In genomic region chr5:157109744-157110143, GRCh38 we compare ENCODE assay signal across 9 cellular contexts. TPM values are rescaled to one million over a fixed set of nuclear protein-coding genes. Genes with fewer than 3 reads are reported as not detected.
DNase-seq lines count a peak whose midpoint lies in the region; ATAC-seq and TF ChIP-seq lines count a peak whose summit lies in the region.
"Had no signal": no experiment of that assay in that cellular context is flagged by ENCODE, and none has a peak within 500 bp of the region (broad histone marks: within the 10 kb centered on the region; RNA-seq: fewer than 3 reads in every experiment).

No MANE protein-coding gene starts in this region.

- intact Hi-C loops in activated T-helper 2 cell treated with anti-CD3 and anti-CD28 coated beads, Interferon-gamma antibody, Interleukin-2, Interleukin-4, amounts not matched to agents 10 μg/mL and 5 μg/mL and 100 μg/mL, durations not matched to agents 14 hours and 24 hours and 36 hours (cut with micrococcal nuclease) = loop anchor here (1.0 to 2.0 kb wide), 7 partner anchors 9 to 189 kb away; partner anchors contain the start of gene MED7
- intact Hi-C loops in PC-3 (cut with micrococcal nuclease) = no loop called here

- H3K4me3 ChIP-seq in DOHH2 (ENCODE audit: low read length) (peak overlapping the region; percentile 65), PC-3 (ENCODE audit: low read length) (no peak overlapping the region)
- H3K4me3 ChIP-seq: lung had no signal

- peaks cover 8% of the 10 kb centered on the region; the same call in 1 of the 2 replicates for H3F3A ChIP-seq in DOHH2 (ENCODE audit: control insufficient read depth, insufficient read depth)
- no peaks in the 10 kb centered on the region for H3F3A ChIP-seq in PC-3 (ENCODE audit: low read length, unreplicated experiment)

- BruUV-seq in PC-3 (replicated peaks; lab: Mats Ljungman, UMichigan) = no TSS peak

- CTCF ChIA-PET in PC-3 (lab: Charles Lee) = no interaction called here

- H3K9me3 ChIP-seq in DOHH2 (ENCODE audit: control insufficient read depth, insufficient read depth, low read length) (no peaks in the 10 kb centered on the region), PC-3 (ENCODE audit: low read length) (no peaks in the 10 kb centered on the region)

- no peaks in the 10 kb centered on the region for H3K27me3 Mint-ChIP-seq in activated T-helper 2 cell treated with anti-CD3 and anti-CD28 coated beads, Interferon-gamma antibody, Interleukin-2, Interleukin-4, amounts not matched to agents 10 μg/mL and 5 μg/mL and 100 μg/mL, durations not matched to agents 14 hours and 24 hours and 36 hours (ENCODE audit: low read depth)

- peak; percentile 75 for ATAC-seq in GM19452 (IDR thresholded peaks at IDR 0.05; ENCODE audit: unreplicated experiment)
- peak; percentile 61 for ATAC-seq in HG03439 (IDR thresholded peaks at IDR 0.05; ENCODE audit: unreplicated experiment)
- no peak for ATAC-seq in PC-3

- peaks cover 57% of the 10 kb centered on the region for H3K4me1 Mint-ChIP-seq in activated T-helper 2 cell treated with anti-CD3 and anti-CD28 coated beads, Interferon-gamma antibody, Interleukin-2, Interleukin-4, amounts not matched to agents 10 μg/mL and 5 μg/mL and 100 μg/mL, durations not matched to agents 14 hours and 24 hours and 36 hours (ENCODE audit: low read depth)

- no peaks in the 10 kb centered on the region for H3K9me3 Mint-ChIP-seq in activated T-helper 2 cell treated with anti-CD3 and anti-CD28 coated beads, Interferon-gamma antibody, Interleukin-2, Interleukin-4, amounts not matched to agents 10 μg/mL and 5 μg/mL and 100 μg/mL, durations not matched to agents 14 hours and 24 hours and 36 hours

- peaks cover 40% of the 10 kb centered on the region for H3K36me3 Mint-ChIP-seq in activated T-helper 2 cell treated with anti-CD3 and anti-CD28 coated beads, Interferon-gamma antibody, Interleukin-2, Interleukin-4, amounts not matched to agents 10 μg/mL and 5 μg/mL and 100 μg/mL, durations not matched to agents 14 hours and 24 hours and 36 hours (ENCODE audit: low read depth)

- no peak overlapping the region for H3K9ac ChIP-seq in PC-3 (ENCODE audit: low read length)

- TF ChIP-seq CTCF in DOHH2 (IDR thresholded peaks at IDR 0.05; ENCODE audit: low read depth, low read length, poor library complexity, severe bottlenecking) (no peak), PC-3 (conservative IDR thresholded peaks at IDR 0.05; ENCODE audit: low read depth, low read length) (no peak)

- H3K27ac ChIP-seq in DOHH2 (ENCODE audit: low read depth, low read length) (peak overlapping the region; percentile 70), PC-3 (ENCODE audit: low read length) (no peak overlapping the region)

- no peak for DNase-seq in activated T-helper 2 cell treated with anti-CD3 and anti-CD28 coated beads, Interferon-gamma antibody, Interleukin-2, Interleukin-4, amounts not matched to agents 10 μg/mL and 5 μg/mL and 100 μg/mL, durations not matched to agents 14 hours and 24 hours and 36 hours (ENCODE audit: low spot score)
- DNase-seq in GM19240 (ENCODE audit: insufficient read length, low spot score) (no peak), kidney glomerular epithelial cell (lab: John Stamatoyannopoulos, UW) (no peak), PC-3 (no peak), NCI-H524 treated with DMSO at 0.1 percent for 48 hours (lab: John Stamatoyannopoulos, UW) (no peak)

- H3K79me2 ChIP-seq in DOHH2 (ENCODE audit: control insufficient read depth, low read length) (peaks cover 5% of the 10 kb centered on the region; the same call in 1 of the 2 replicates), PC-3 (ENCODE audit: low read length) (no peaks in the 10 kb centered on the region)

- H3K4me1 ChIP-seq in DOHH2 (ENCODE audit: control insufficient read depth, low read length) (peaks cover 32% of the 10 kb centered on the region), PC-3 (ENCODE audit: insufficient read depth, low read length) (no peaks in the 10 kb centered on the region)

- H2AFZ ChIP-seq in PC-3 (ENCODE audit: low read length) = no peak overlapping the region

- POLR2A ChIA-PET in PC-3 (lab: Charles Lee; ENCODE audit: unreplicated experiment) = no interaction called here

- H3K9me2 ChIP-seq in DOHH2 (replicated peaks; ENCODE audit: control insufficient read depth, low read length) = no peaks in the 10 kb centered on the region
- H3K9me2 ChIP-seq in PC-3 (replicated peaks; ENCODE audit: low read length) = no peaks in the 10 kb centered on the region

- H3K4me2 ChIP-seq in DOHH2 (ENCODE audit: low read length) (peak overlapping the region; percentile 71), PC-3 (ENCODE audit: low read length) (no peak overlapping the region)

- no peaks in the 10 kb centered on the region for H3K27me3 ChIP-seq in DOHH2 (ENCODE audit: control insufficient read depth, low read length)
- H3K27me3 ChIP-seq in PC-3 (ENCODE audit: low read length) = peaks cover 27% of the 10 kb centered on the region

- H3K4me3 Mint-ChIP-seq in activated T-helper 2 cell treated with anti-CD3 and anti-CD28 coated beads, Interferon-gamma antibody, Interleukin-2, Interleukin-4, amounts not matched to agents 10 μg/mL and 5 μg/mL and 100 μg/mL, durations not matched to agents 14 hours and 24 hours and 36 hours (ENCODE audit: low read depth) = peak overlapping the region; percentile 82

- H3K27ac Mint-ChIP-seq in activated T-helper 2 cell treated with anti-CD3 and anti-CD28 coated beads, Interferon-gamma antibody, Interleukin-2, Interleukin-4, amounts not matched to agents 10 μg/mL and 5 μg/mL and 100 μg/mL, durations not matched to agents 14 hours and 24 hours and 36 hours = peak overlapping the region; percentile 99

- H4K20me1 ChIP-seq in DOHH2 (ENCODE audit: control insufficient read depth, insufficient read depth, low read depth, low read length) = no peaks in the 10 kb centered on the region
- H4K20me1 ChIP-seq in PC-3 (ENCODE audit: low read length) = no peaks in the 10 kb centered on the region

- no peaks in the 10 kb centered on the region for H3K36me3 ChIP-seq in DOHH2 (ENCODE audit: control insufficient read depth, low read length)
- no peaks in the 10 kb centered on the region for H3K36me3 ChIP-seq in PC-3 (ENCODE audit: low read depth, low read length)

RNA-seq across cellular contexts. Expression of gene HAVCR2, which starts 0.9 kb away (rescaled TPM):
- total RNA-seq in activated T-helper 2 cell treated with anti-CD3 and anti-CD28 coated beads, Interferon-gamma antibody, Interleukin-2, Interleukin-4, amounts not matched to agents 10 μg/mL and 5 μg/mL and 100 μg/mL, durations not matched to agents 14 hours and 24 hours and 36 hours = 48.6 and 50.5 TPM in 2 replicates
- total RNA-seq in PC-3 (2014; rRNA removed) = 0.04 TPM in 1 of 2 replicates, not detected in the other

RNA-seq across cellular contexts. Expression of gene MED7, which starts 32.9 kb away (rescaled TPM):
- total RNA-seq in activated T-helper 2 cell treated with anti-CD3 and anti-CD28 coated beads, Interferon-gamma antibody, Interleukin-2, Interleukin-4, amounts not matched to agents 10 μg/mL and 5 μg/mL and 100 μg/mL, durations not matched to agents 14 hours and 24 hours and 36 hours = 12.5 and 13.1 TPM in 2 replicates
- 10.6 and 14.8 TPM in 2 replicates for total RNA-seq in PC-3 (2014; rRNA removed)

RNA-seq across cellular contexts. Expression of gene HAVCR1, which starts 50.8 kb away (rescaled TPM):
- total RNA-seq in activated T-helper 2 cell treated with anti-CD3 and anti-CD28 coated beads, Interferon-gamma antibody, Interleukin-2, Interleukin-4, amounts not matched to agents 10 μg/mL and 5 μg/mL and 100 μg/mL, durations not matched to agents 14 hours and 24 hours and 36 hours = 0.64 and 1.2 TPM in 2 replicates
- not detected in 2 replicates for total RNA-seq in PC-3 (2014; rRNA removed)

RNA-seq across cellular contexts. Expression of gene GARIN3, which starts 56.3 kb away (rescaled TPM):
- 0.23 and 0.30 TPM in 2 replicates for total RNA-seq in activated T-helper 2 cell treated with anti-CD3 and anti-CD28 coated beads, Interferon-gamma antibody, Interleukin-2, Interleukin-4, amounts not matched to agents 10 μg/mL and 5 μg/mL and 100 μg/mL, durations not matched to agents 14 hours and 24 hours and 36 hours
- not detected in 2 replicates for total RNA-seq in PC-3 (2014; rRNA removed)
- total RNA-seq: lung had no signal

Comparison
In these comparisons a context has a peak if more than half of its experiments do, and no peak if none do; other contexts are left out.
1. RNA of gene HAVCR2, which starts 0.9 kb away (total RNA-seq): 48.6 to 50.5 TPM in activated T-helper 2 cell treated with anti-CD3 and anti-CD28 coated beads, Interferon-gamma antibody, Interleukin-2, Interleukin-4, amounts not matched to agents 10 μg/mL and 5 μg/mL and 100 μg/mL, durations not matched to agents 14 hours and 24 hours and 36 hours; 0.04 TPM in PC-3; every median in the first group is over 10 times any median in the second.